ENCODE assay signal across 18 cellular contexts in the genomic region with DNA sequence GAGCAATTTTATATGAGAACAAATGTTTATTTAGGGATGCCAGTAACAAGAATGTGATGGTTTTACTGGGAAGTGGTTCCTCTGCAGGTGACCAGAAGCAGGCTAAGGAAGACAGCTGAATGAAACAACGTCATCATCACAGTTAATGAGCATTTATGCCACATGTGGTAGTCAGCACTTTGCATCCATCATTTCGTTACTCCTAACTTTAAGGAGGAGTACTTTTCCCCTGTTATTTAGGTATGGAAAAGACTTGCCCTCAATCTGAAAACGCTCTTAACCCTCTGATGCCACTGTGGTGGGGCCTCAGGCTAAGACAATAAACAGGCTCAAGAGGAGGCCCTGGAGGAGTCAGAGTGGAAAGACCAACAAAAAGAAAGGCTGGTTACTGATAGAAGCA. TPM values are rescaled to one million over a fixed set of nuclear protein-coding genes. Genes with fewer than 3 reads are reported as not detected.
DNase-seq lines count a peak whose midpoint lies in the region; ATAC-seq, FAIRE-seq and TF ChIP-seq lines count a peak whose summit lies in the region.
"Had no signal": no experiment of that assay in that cellular context is flagged by ENCODE, and none has a peak within 500 bp of the region (broad histone marks: within the 10 kb centered on the region; RNA-seq: fewer than 3 reads in every experiment).

No MANE protein-coding gene starts in this region.

- no peak for TF ChIP-seq RAD21 in K562 (CRISPR knock-in tag; conservative IDR thresholded peaks at IDR 0.05 in 1 of 2, IDR thresholded peaks at IDR 0.05 in 1 of 2)

- H3K27me3 Mint-ChIP-seq in CD8-positive, alpha-beta T cell (ENCODE audit: low read depth) = no peaks in the 10 kb centered on the region
- H3K27me3 Mint-ChIP-seq: activated CD4-positive, alpha-beta T cell treated with anti-CD3 and anti-CD28 coated beads for 36 hours had no signal

- intact Hi-C loops in CD8-positive, alpha-beta T cell (cut with DNase I, micrococcal nuclease) = no loop called here
- intact Hi-C loops in K562 (cut with micrococcal nuclease) = loop anchor here (10.0 kb wide), 1 partner anchor 175 kb away; no protein-coding TSS in a partner anchor

- peaks cover 22% of the 10 kb centered on the region for H3K4me1 Mint-ChIP-seq in CD8-positive, alpha-beta T cell (ENCODE audit: low read depth)

- POLR2A ChIA-PET in CD8-positive, alpha-beta T cell (lab: Charles Lee) = interaction anchor here (0.6 to 1.2 kb wide), 3 partner anchors 8 to 55 kb away, joined by 3 read pairs; no protein-coding TSS in a partner anchor
- POLR2A ChIA-PET in K562 (lab: Yijun Ruan, JAX) = interaction anchor here (0.6 to 2.5 kb wide), 6 partner anchors 8 to 291 kb away, joined by 3 to 12 read pairs (median 4); a partner anchor contains a TSS

- H3K36me3 ChIP-seq in CD8-positive, alpha-beta T cell (ENCODE audit: insufficient read depth, low read length) = peaks cover 20% of the 10 kb centered on the region
- H3K36me3 ChIP-seq in HUES48 (ENCODE audit: control insufficient read depth, insufficient read depth, low read length) (peaks cover 86% of the 10 kb centered on the region), K562 (ENCODE audit: control insufficient read depth, insufficient read depth, low read length) (peaks cover 88% of the 10 kb centered on the region), osteoblast (ENCODE audit: insufficient read depth, low read length) (peaks cover 61% of the 10 kb centered on the region), upper lobe of left lung (peaks cover 7 to 80% (median 32%) of the 10 kb centered on the region in 4 donors)

- H3K79me2 ChIP-seq in K562 (ENCODE audit: control insufficient read depth, insufficient read depth, low read length) = no peaks in the 10 kb centered on the region
- H3K79me2 ChIP-seq in osteoblast (ENCODE audit: insufficient read depth, low read length) = no peaks in the 10 kb centered on the region

- in situ Hi-C loops in K562 (cut with MboI) = no loop called here

- H3K4me1 ChIP-seq in CD8-positive, alpha-beta T cell (ENCODE audit: insufficient read depth, low read length) = peaks cover 19% of the 10 kb centered on the region
- H3K4me1 ChIP-seq in HUES48 (ENCODE audit: control insufficient read depth, insufficient read depth, low read length) (no peaks in the 10 kb centered on the region), K562 (replicated peaks in 1 of 2; ENCODE audit: control insufficient read depth in 2 of 2, insufficient read depth in 2 of 2, low read length in 2 of 2) (no peaks in the 10 kb centered on the region), osteoblast (ENCODE audit: insufficient read depth, low read length) (peaks cover 26% of the 10 kb centered on the region), upper lobe of left lung (peaks cover 0 to 10% (median 0%) of the 10 kb centered on the region in 4 donors)

- no peak overlapping the region for H3K4me3 Mint-ChIP-seq in CD8-positive, alpha-beta T cell
- H3K4me3 Mint-ChIP-seq: activated CD4-positive, alpha-beta T cell treated with anti-CD3 and anti-CD28 coated beads for 36 hours had no signal

- FAIRE-seq in K562 (lab: Jason Lieb, UNC) = peak; percentile 37

- no peak for TF ChIP-seq CTCF in CD8-positive, alpha-beta T cell (IDR thresholded peaks at IDR 0.05)
- TF ChIP-seq CTCF in K562 (IDR thresholded peaks at IDR 0.05 in 2 of 3, conservative IDR thresholded peaks at IDR 0.05 in 1 of 3; ENCODE audit: insufficient read depth in 2 of 3, low read depth in 1 of 3, low read length in 3 of 3) = no peak
- TF ChIP-seq CTCF in osteoblast (IDR thresholded peaks at IDR 0.05; ENCODE audit: extremely low read depth, low read depth, low read length) = no peak
- no peak for TF ChIP-seq CTCF in foreskin fibroblast (IDR thresholded peaks at IDR 0.05; ENCODE audit: low read depth, low read length)
- no peak for TF ChIP-seq CTCF in upper lobe of left lung (IDR thresholded peaks at IDR 0.05)

- no peaks in the 10 kb centered on the region for H3K9me3 ChIP-seq in CD8-positive, alpha-beta T cell (ENCODE audit: low read length)
- no peaks in the 10 kb centered on the region for H3K9me3 ChIP-seq in HUES48 (ENCODE audit: control insufficient read depth, insufficient read depth, low read length)
- no peaks in the 10 kb centered on the region for H3K9me3 ChIP-seq in K562 (replicated peaks; ENCODE audit: control insufficient read depth, insufficient read depth, low read depth, low read length)
- H3K9me3 ChIP-seq in osteoblast (ENCODE audit: low read depth, low read length) = no peaks in the 10 kb centered on the region
- H3K9me3 ChIP-seq in upper lobe of left lung = no peaks in the 10 kb centered on the region
- H3K9me3 ChIP-seq: MG63, testis had no signal

- no peaks in the 10 kb centered on the region for H3K9me3 Mint-ChIP-seq in CD8-positive, alpha-beta T cell

- no peaks in the 10 kb centered on the region for H3K27me3 ChIP-seq in CD8-positive, alpha-beta T cell (ENCODE audit: insufficient read depth, low read length)
- H3K27me3 ChIP-seq in HUES48 (ENCODE audit: control insufficient read depth, insufficient read depth, low read length) (no peaks in the 10 kb centered on the region), K562 (ENCODE audit: control insufficient read depth in 2 of 2, insufficient read depth in 2 of 2, low read length in 2 of 2) (no peaks in the 10 kb centered on the region), osteoblast (ENCODE audit: insufficient read depth, low read length) (no peaks in the 10 kb centered on the region), upper lobe of left lung (no peaks in the 10 kb centered on the region)
- H3K27me3 ChIP-seq: MG63, testis had no signal

- no peak for ATAC-seq in CD8-positive, alpha-beta T cell
- ATAC-seq in K562 (no peak), upper lobe of left lung (ENCODE audit: low FRiP score in 2 of 2) (no peak), HG02884 (IDR thresholded peaks at IDR 0.05; ENCODE audit: unreplicated experiment) (no peak)
- ATAC-seq: activated CD4-positive, alpha-beta T cell treated with anti-CD3 and anti-CD28 coated beads for 36 hours; left colon had no signal

- CTCF ChIA-PET in CD8-positive, alpha-beta T cell (lab: Charles Lee) = interaction anchor here (0.6 to 1.1 kb wide), 2 partner anchors 11 to 707 kb away, joined by 3 to 4 read pairs; no protein-coding TSS in a partner anchor
- CTCF ChIA-PET in K562 (lab: Yijun Ruan, JAX; ENCODE audit: low intra/inter-chr PET ratio) = no interaction called here

- TF ChIP-seq EP300 in K562 (IDR thresholded peaks at IDR 0.05; ENCODE audit: low read length) = no peak
- TF ChIP-seq EP300 in upper lobe of left lung (IDR thresholded peaks at IDR 0.05) = no peak

- H3K4me3 ChIP-seq in CD8-positive, alpha-beta T cell (ENCODE audit: low read depth, low read length) = no peak overlapping the region
- H3K4me3 ChIP-seq in HUES48 (ENCODE audit: low read depth, low read length) (no peak overlapping the region), K562 (no peak overlapping the region), osteoblast (ENCODE audit: insufficient read depth, low read length) (no peak overlapping the region), foreskin fibroblast (ENCODE audit: low read depth in 1 of 2, low read length in 2 of 2) (no peak overlapping the region), upper lobe of left lung (no peak overlapping the region)
- H3K4me3 ChIP-seq: MG63, skin epidermis, testis had no signal

- H4K20me1 ChIP-seq in K562 (replicated peaks; ENCODE audit: control insufficient read depth, insufficient read depth, low read length) (no peaks in the 10 kb centered on the region), osteoblast (ENCODE audit: insufficient read depth, low read length) (no peaks in the 10 kb centered on the region)

- H3K4me2 ChIP-seq in K562 (ENCODE audit: insufficient read depth, low read length) (no peak overlapping the region), osteoblast (ENCODE audit: insufficient read depth, low read length) (no peak overlapping the region)

- no peaks in the 10 kb centered on the region for H3K9me1 ChIP-seq in K562 (ENCODE audit: control insufficient read depth, insufficient read depth, low read length)

- H3K9ac ChIP-seq in HUES48 (ENCODE audit: low read depth, low read length) (no peak overlapping the region), K562 (ENCODE audit: insufficient read depth in 1 of 2, low read depth in 2 of 2, low read length in 2 of 2) (no peak overlapping the region)

- no peak for DNase-seq in CD8-positive, alpha-beta T cell
- DNase-seq in K562 (ENCODE audit: extremely low read depth in 1 of 4, low spot score in 3 of 4) = no peak
- DNase-seq in osteoblast (ENCODE audit: insufficient read length, low spot score, missing footprints) = no peak
- DNase-seq in foreskin fibroblast = no peak
- no peak for DNase-seq in upper lobe of left lung
- DNase-seq: activated CD4-positive, alpha-beta T cell treated with anti-CD3 and anti-CD28 coated beads for 36 hours; activated T-cell treated with anti-CD3 and anti-CD28 coated beads for 4 hours; C1 segment of cervical spinal cord; left colon; NCI-H1694; NCI-H446 treated with DMSO at 0.1 percent for 48 hours; stimulated activated CD4-positive, alpha-beta T cell treated with anti-CD3 and anti-CD28 coated beads, Interleukin-4, amount 100 ng/mL, for 4 hours; T1000; testis had no signal

- H2AFZ ChIP-seq in K562 (ENCODE audit: low read depth, low read length) (no peak overlapping the region), osteoblast (ENCODE audit: low read length) (no peak overlapping the region)

- 81% methylated on average over 3 of the region's 3 CpGs for WGBS in K562 (ENCODE audit: insufficient coverage, low coverage, missing lambda C conversion rate)
- WGBS in upper lobe of left lung, 2 donors = 78 to 85% methylated on average over 3 of the region's 3 CpGs

- H3K27ac Mint-ChIP-seq in CD8-positive, alpha-beta T cell = peak overlapping the region; percentile 66
- H3K27ac Mint-ChIP-seq: activated CD4-positive, alpha-beta T cell treated with anti-CD3 and anti-CD28 coated beads for 36 hours had no signal

- no peak for TF ChIP-seq POLR2A in K562 (conservative IDR thresholded peaks at IDR 0.05)
- TF ChIP-seq POLR2A in upper lobe of left lung (IDR thresholded peaks at IDR 0.05) = no peak

- peaks cover 84% of the 10 kb centered on the region for H3K36me3 Mint-ChIP-seq in CD8-positive, alpha-beta T cell

- no TSS peak for BruUV-seq in K562 (replicated peaks; lab: Mats Ljungman, UMichigan)

- no peak overlapping the region for H3K27ac ChIP-seq in CD8-positive, alpha-beta T cell (ENCODE audit: low read depth, low read length)
- H3K27ac ChIP-seq in HUES48 (ENCODE audit: low read depth, low read length) = peak overlapping the region; percentile 62
- no peak overlapping the region for H3K27ac ChIP-seq in K562 (ENCODE audit: extremely low read depth, low read depth, low read length)
- peak overlapping the region; percentile 57 for H3K27ac ChIP-seq in osteoblast (ENCODE audit: low read depth, low read length)
- H3K27ac ChIP-seq in upper lobe of left lung = no peak overlapping the region
- H3K27ac ChIP-seq: testis had no signal

RNA-seq across cellular contexts. Expression of a gene that starts 31.2 kb away (rescaled TPM):
- 10 to 100 TPM; 26.7 to 28.6 TPM for total RNA-seq in CD8-positive, alpha-beta T cell
- total RNA-seq in K562 (2011; cell fraction: chromatin; rRNA removed; ENCODE audit: low replicate concordance) = 68.9 and 128 TPM in 2 replicates
- total RNA-seq in K562 (2011; cell fraction: nucleolus; rRNA removed) = 62.8 and 67.5 TPM in 2 replicates
- total RNA-seq in K562 (2011; cell fraction: nucleoplasm; rRNA removed) = 85.6 and 98.8 TPM in 2 replicates
- total RNA-seq in K562 (2014; rRNA removed) (30.5 and 33.7 TPM in 2 replicates), K562 (2014; rRNA removed; fragmentation: Illumina TruSeq; extraction: Trizol) (45.9 and 52.1 TPM in 2 replicates), K562 (2015; rRNA removed; fragmentation: Illumina TruSeq; extraction: Trizol) (42.8 and 43.6 TPM in 2 replicates), K562 (2021) (46.5 and 47.7 TPM in 2 replicates), osteoblast (31.5 and 35.4 TPM in 2 replicates), upper lobe of left lung (10 to 100 TPM; 25.1 to 44.4 (median 30.0) TPM)
- polyA plus RNA-seq in K562 (2011; rRNA removed) (66.3 and 92.4 TPM in 2 replicates), K562 (2014; fragmentation: Illumina TruSeq; extraction: Trizol) (52.6 and 58.1 TPM in 2 replicates), K562 (2014; fragmentation: Nextera tagmentation; extraction: Ambion mirVana) (10 to 100 TPM; 40.6 to 64.0 TPM), K562 (2014; rRNA removed) (48.8 and 54.0 TPM in 2 replicates)
- 72.2 and 79.6 TPM in 2 replicates for polyA plus RNA-seq in K562 (2011; cell fraction: cytosol; rRNA removed)
- polyA plus RNA-seq in K562 (2011; cell fraction: nucleus; rRNA removed) = 40.5 and 51.5 TPM in 2 replicates
- 33.6 and 40.2 TPM in 2 replicates for polyA plus RNA-seq in K562 (2012)
- polyA minus RNA-seq in K562 (2011; rRNA and poly(A)+ RNA removed) = 86.8 and 106 TPM in 2 replicates
- polyA minus RNA-seq in K562 (2011; cell fraction: cytosol; rRNA and poly(A)+ RNA removed) = 34.7 and 41.7 TPM in 2 replicates
- polyA minus RNA-seq in K562 (2011; cell fraction: nucleus; rRNA and poly(A)+ RNA removed) = 47.1 and 62.5 TPM in 2 replicates

RNA-seq across cellular contexts. Expression of a gene that starts 42.0 kb away (rescaled TPM):
- total RNA-seq in CD8-positive, alpha-beta T cell = 1 to 10 TPM; 1.3 to 1.5 TPM
- 13.1 and 19.5 TPM in 2 replicates for total RNA-seq in K562 (2011; cell fraction: chromatin; rRNA removed; ENCODE audit: low replicate concordance)
- total RNA-seq in K562 (2011; cell fraction: nucleolus; rRNA removed) = 7.8 and 8.6 TPM in 2 replicates
- total RNA-seq in K562 (2011; cell fraction: nucleoplasm; rRNA removed) = 13.6 and 24.7 TPM in 2 replicates
- 4.9 and 5.5 TPM in 2 replicates for total RNA-seq in K562 (2014; rRNA removed)
- total RNA-seq in K562 (2014; rRNA removed; fragmentation: Illumina TruSeq; extraction: Trizol) = 6.5 and 7.1 TPM in 2 replicates
- 4.9 and 5.5 TPM in 2 replicates for total RNA-seq in K562 (2015; rRNA removed; fragmentation: Illumina TruSeq; extraction: Trizol)
- total RNA-seq in K562 (2021) = 6.7 and 8.2 TPM in 2 replicates
- polyA plus RNA-seq in K562 (2011; rRNA removed) = 4.4 and 8.2 TPM in 2 replicates
- 3.6 and 8.5 TPM in 2 replicates for polyA plus RNA-seq in K562 (2011; cell fraction: cytosol; rRNA removed)
- polyA plus RNA-seq in K562 (2011; cell fraction: nucleus; rRNA removed) = 5.7 and 6.4 TPM in 2 replicates
- 5.6 and 11.8 TPM in 2 replicates for polyA plus RNA-seq in K562 (2012)
- polyA plus RNA-seq in K562 (2014; fragmentation: Illumina TruSeq; extraction: Trizol) = 6.8 and 7.1 TPM in 2 replicates
- 1 to 10 TPM; 3.1 to 3.2 TPM for polyA plus RNA-seq in K562 (2014; fragmentation: Nextera tagmentation; extraction: Ambion mirVana)
- 3.1 and 5.9 TPM in 2 replicates for polyA plus RNA-seq in K562 (2014; rRNA removed)
- 6.9 and 10.9 TPM in 2 replicates for polyA minus RNA-seq in K562 (2011; rRNA and poly(A)+ RNA removed)
- polyA minus RNA-seq in K562 (2011; cell fraction: cytosol; rRNA and poly(A)+ RNA removed) = 5.2 and 9.8 TPM in 2 replicates
- 3.2 and 8.0 TPM in 2 replicates for polyA minus RNA-seq in K562 (2011; cell fraction: nucleus; rRNA and poly(A)+ RNA removed)
- 10.1 and 11.8 TPM in 2 replicates for total RNA-seq in osteoblast
- 10 to 100 TPM in 4 of 6 donors, 1 to 10 TPM in 2; 7.1 to 17.8 (median 10.9) TPM for total RNA-seq in upper lobe of left lung

RNA-seq across cellular contexts. Expression of a gene that starts 49.5 kb away (rescaled TPM):
- total RNA-seq in CD8-positive, alpha-beta T cell = 10 to 100 TPM; 16.8 to 17.0 TPM
- 79.8 and 109 TPM in 2 replicates for total RNA-seq in K562 (2011; cell fraction: chromatin; rRNA removed; ENCODE audit: low replicate concordance)
- 76.5 and 85.5 TPM in 2 replicates for total RNA-seq in K562 (2011; cell fraction: nucleolus; rRNA removed)
- total RNA-seq in K562 (2011; cell fraction: nucleoplasm; rRNA removed) = 116 and 173 TPM in 2 replicates
- 72.8 and 84.0 TPM in 2 replicates for total RNA-seq in K562 (2014; rRNA removed)
- 108 and 112 TPM in 2 replicates for total RNA-seq in K562 (2014; rRNA removed; fragmentation: Illumina TruSeq; extraction: Trizol)
- total RNA-seq in K562 (2015; rRNA removed; fragmentation: Illumina TruSeq; extraction: Trizol) = 108 and 113 TPM in 2 replicates
- total RNA-seq in K562 (2021) = 65.9 and 71.0 TPM in 2 replicates
- 88.4 and 117 TPM in 2 replicates for polyA plus RNA-seq in K562 (2011; rRNA removed)
- 44.6 and 64.9 TPM in 2 replicates for polyA plus RNA-seq in K562 (2011; cell fraction: cytosol; rRNA removed)
- polyA plus RNA-seq in K562 (2011; cell fraction: nucleus; rRNA removed) = 21.6 and 25.0 TPM in 2 replicates
- polyA plus RNA-seq in K562 (2012) = 62.2 and 71.7 TPM in 2 replicates
- 95.2 and 108 TPM in 2 replicates for polyA plus RNA-seq in K562 (2014; fragmentation: Illumina TruSeq; extraction: Trizol)
- polyA plus RNA-seq in K562 (2014; fragmentation: Nextera tagmentation; extraction: Ambion mirVana) = 10 to 100 TPM; 48.1 to 59.6 TPM
- 65.0 and 75.2 TPM in 2 replicates for polyA plus RNA-seq in K562 (2014; rRNA removed)
- polyA minus RNA-seq in K562 (2011; rRNA and poly(A)+ RNA removed) = 96.3 and 102 TPM in 2 replicates
- polyA minus RNA-seq in K562 (2011; cell fraction: cytosol; rRNA and poly(A)+ RNA removed) = 43.9 and 52.8 TPM in 2 replicates
- 24.4 and 28.4 TPM in 2 replicates for polyA minus RNA-seq in K562 (2011; cell fraction: nucleus; rRNA and poly(A)+ RNA removed)
- total RNA-seq in osteoblast = 75.3 and 79.6 TPM in 2 replicates
- total RNA-seq in upper lobe of left lung = 10 to 100 TPM; 14.7 to 65.7 (median 42.6) TPM

Comparison
In these comparisons a context has a peak if more than half of its experiments do, and no peak if none do; other contexts are left out.
1. H3K27ac ChIP-seq: peak in HUES48 (single experiment) and osteoblast (single experiment); none in CD8-positive, alpha-beta T cell (single experiment), K562 (single experiment) and upper lobe of left lung (0 of 4).